Comparison of ENCODE assay signal across 25 cellular contexts in genomic region chr1:116127848-116128540, GRCh38. TPM values are rescaled to one million over a fixed set of nuclear protein-coding genes. Genes with fewer than 3 reads are reported as not detected.
DNase-seq lines count a peak whose midpoint lies in the region; ATAC-seq and TF ChIP-seq lines count a peak whose summit lies in the region.
"Had no signal": no experiment of that assay in that cellular context is flagged by ENCODE, and none has a peak within 500 bp of the region (broad histone marks: within the 10 kb centered on the region; RNA-seq: fewer than 3 reads in every experiment).

No MANE protein-coding gene starts in this region.

- H4K20me1 ChIP-seq in osteoblast (ENCODE audit: insufficient read depth, low read length), result no peaks in the 10 kb centered on the region
- H4K20me1 ChIP-seq: BLaER1 treated with 17β-estradiol and CSF1 and Interleukin-3, amounts not matched to agents 10 nM and 100 nM had no signal

- no peak for DNase-seq in activated CD4-positive, alpha-beta T cell treated with anti-CD3 and anti-CD28 coated beads for 36 hours
- DNase-seq in activated CD4-positive, alpha-beta T cell treated with anti-CD3 and anti-CD28 coated beads, Interleukin-2, amount 50 U/mL, for 48 hours, result no peak
- DNase-seq in Right ventricle myocardium inferior (ENCODE audit: missing footprints) (peak; percentile 25), right cardiac atrium (no peak), osteocyte (ENCODE audit: extremely low spot score, unreplicated experiment) (peak; percentile 53), osteoblast (ENCODE audit: insufficient read length, low spot score, missing footprints) (no peak), ureter (ENCODE audit: low spot score) (no peak)
- DNase-seq: 8988T, GDM1, KBM-7, MM.1S, NCI-H1092, NCI-H1436, NCI-H1930, NCI-H345, NCI-H774, Peyer's patch had no signal

- CTCF ChIA-PET in activated CD4-positive, alpha-beta T cell treated with anti-CD3 and anti-CD28 coated beads for 36 hours (lab: Charles Lee), result interaction anchor here (3.0 kb wide), 1 partner anchor 11 kb away, joined by 17 read pairs; no protein-coding TSS in a partner anchor

- no peaks in the 10 kb centered on the region for H3K79me2 ChIP-seq in osteoblast (ENCODE audit: insufficient read depth, low read length)

- POLR2A ChIA-PET in activated CD4-positive, alpha-beta T cell treated with anti-CD3 and anti-CD28 coated beads for 36 hours (lab: Charles Lee), result no interaction called here

- TF ChIP-seq CTCF in osteocyte (IDR thresholded peaks at IDR 0.05) (no peak), osteoblast (IDR thresholded peaks at IDR 0.05; ENCODE audit: extremely low read depth, low read depth, low read length) (no peak)

- WGBS in right cardiac atrium, result 83% methylated on average over 7 of the region's 7 CpGs

- H3K4me1 Mint-ChIP-seq in activated CD4-positive, alpha-beta T cell treated with anti-CD3 and anti-CD28 coated beads for 36 hours, result peaks cover 39% of the 10 kb centered on the region
- H3K4me1 Mint-ChIP-seq in activated T-helper 17 cell treated with anti-CD3 and anti-CD28 coated beads, Interleukin-2, amount 50 U/mL, for 72 hours, result peaks cover 21% of the 10 kb centered on the region
- peaks cover 5% of the 10 kb centered on the region for H3K4me1 Mint-ChIP-seq in osteocyte (ENCODE audit: unreplicated experiment)
- H3K4me1 Mint-ChIP-seq: GM23338 had no signal

- H3K36me3 Mint-ChIP-seq in activated CD4-positive, alpha-beta T cell treated with anti-CD3 and anti-CD28 coated beads for 36 hours (ENCODE audit: low read depth), result no peaks in the 10 kb centered on the region
- H3K36me3 Mint-ChIP-seq in activated T-helper 17 cell treated with anti-CD3 and anti-CD28 coated beads, Interleukin-2, amount 50 U/mL, for 72 hours (ENCODE audit: low read depth), result no peaks in the 10 kb centered on the region
- no peaks in the 10 kb centered on the region for H3K36me3 Mint-ChIP-seq in osteocyte (ENCODE audit: unreplicated experiment)
- H3K36me3 Mint-ChIP-seq: CD8-positive, alpha-beta memory T cell had no signal

- intact Hi-C loops in activated CD4-positive, alpha-beta T cell treated with anti-CD3 and anti-CD28 coated beads for 36 hours (cut with DNase I, micrococcal nuclease), result loop anchor here (1.0 to 10.0 kb wide), 2 partner anchors 11 to 483 kb away; partner anchors contain the start of gene VANGL1 (in 1 of the 2)
- intact Hi-C loops in Right ventricle myocardium inferior (cut with DNase I) (loop anchor here (10.0 kb wide), 1 partner anchor 313 kb away; no protein-coding TSS in a partner anchor), right cardiac atrium (cut with DNase I) (no loop called here)

- H3K27me3 ChIP-seq in right cardiac atrium (ENCODE audit: control insufficient read depth, insufficient read depth), result no peaks in the 10 kb centered on the region
- H3K27me3 ChIP-seq in osteoblast (ENCODE audit: insufficient read depth, low read length), result peaks cover 29% of the 10 kb centered on the region
- H3K27me3 ChIP-seq: BLaER1 treated with 17β-estradiol and CSF1 and Interleukin-3, amounts not matched to agents 10 nM and 100 nM; Peyer's patch had no signal

- peak; percentile 6 for ATAC-seq in activated CD4-positive, alpha-beta T cell treated with anti-CD3 and anti-CD28 coated beads for 36 hours
- ATAC-seq in Right ventricle myocardium inferior, result no peak
- no peak for ATAC-seq in right cardiac atrium
- peak; percentile 8 for ATAC-seq in activated T-helper 17 cell treated with anti-CD3 and anti-CD28 coated beads, Interleukin-2, amount 50 U/mL, for 72 hours (replicated peaks)
- ATAC-seq: GM23338 had no signal

- H3K4me2 ChIP-seq in osteoblast (ENCODE audit: insufficient read depth, low read length), result no peak overlapping the region
- H3K4me2 ChIP-seq: BLaER1 treated with 17β-estradiol and CSF1 and Interleukin-3, amounts not matched to agents 10 nM and 100 nM; GM23338 had no signal

- no peaks in the 10 kb centered on the region for H3K9me3 Mint-ChIP-seq in activated CD4-positive, alpha-beta T cell treated with anti-CD3 and anti-CD28 coated beads for 36 hours (ENCODE audit: low read depth)
- no peaks in the 10 kb centered on the region for H3K9me3 Mint-ChIP-seq in activated T-helper 17 cell treated with anti-CD3 and anti-CD28 coated beads, Interleukin-2, amount 50 U/mL, for 72 hours
- no peaks in the 10 kb centered on the region for H3K9me3 Mint-ChIP-seq in osteocyte (ENCODE audit: unreplicated experiment)
- H3K9me3 Mint-ChIP-seq: CD8-positive, alpha-beta memory T cell; GM23338 had no signal

- H3K4me1 ChIP-seq in right cardiac atrium (ENCODE audit: control insufficient read depth, insufficient read depth, low read length) (no peaks in the 10 kb centered on the region), osteoblast (ENCODE audit: insufficient read depth, low read length) (peaks cover 6% of the 10 kb centered on the region)
- H3K4me1 ChIP-seq: BLaER1 treated with 17β-estradiol and CSF1 and Interleukin-3, amounts not matched to agents 10 nM and 100 nM had no signal

- H3K27ac Mint-ChIP-seq in activated CD4-positive, alpha-beta T cell treated with anti-CD3 and anti-CD28 coated beads for 36 hours, result no peak overlapping the region
- H3K27ac Mint-ChIP-seq in activated T-helper 17 cell treated with anti-CD3 and anti-CD28 coated beads, Interleukin-2, amount 50 U/mL, for 72 hours, result peak overlapping the region; percentile 78
- no peak overlapping the region for H3K27ac Mint-ChIP-seq in osteocyte (ENCODE audit: unreplicated experiment)
- H3K27ac Mint-ChIP-seq: GM23338 had no signal

- no peaks in the 10 kb centered on the region for H3K36me3 ChIP-seq in osteoblast (ENCODE audit: insufficient read depth, low read length)
- H3K36me3 ChIP-seq: BLaER1 treated with 17β-estradiol and CSF1 and Interleukin-3, amounts not matched to agents 10 nM and 100 nM; HAP-1; Peyer's patch had no signal

- H3K4me3 Mint-ChIP-seq in activated CD4-positive, alpha-beta T cell treated with anti-CD3 and anti-CD28 coated beads for 36 hours, result no peak overlapping the region
- no peak overlapping the region for H3K4me3 Mint-ChIP-seq in activated T-helper 17 cell treated with anti-CD3 and anti-CD28 coated beads, Interleukin-2, amount 50 U/mL, for 72 hours
- no peak overlapping the region for H3K4me3 Mint-ChIP-seq in osteocyte (ENCODE audit: unreplicated experiment)
- H3K4me3 Mint-ChIP-seq: GM23338 had no signal

- no peak overlapping the region for H3K4me3 ChIP-seq in right cardiac atrium (ENCODE audit: low read length)
- no peak overlapping the region for H3K4me3 ChIP-seq in osteoblast (ENCODE audit: insufficient read depth, low read length)
- H3K4me3 ChIP-seq: BLaER1 treated with 17β-estradiol and CSF1 and Interleukin-3, amounts not matched to agents 10 nM and 100 nM; GM23338; HAP-1; Peyer's patch had no signal

- H3K27me3 Mint-ChIP-seq in activated CD4-positive, alpha-beta T cell treated with anti-CD3 and anti-CD28 coated beads for 36 hours, result peaks cover 14% of the 10 kb centered on the region
- H3K27me3 Mint-ChIP-seq in activated T-helper 17 cell treated with anti-CD3 and anti-CD28 coated beads, Interleukin-2, amount 50 U/mL, for 72 hours, result peaks cover 10% of the 10 kb centered on the region
- H3K27me3 Mint-ChIP-seq in osteocyte (ENCODE audit: unreplicated experiment), result peaks cover 60% of the 10 kb centered on the region

- H3K9me3 ChIP-seq in right cardiac atrium (ENCODE audit: control insufficient read depth, low read length) (no peaks in the 10 kb centered on the region), osteoblast (ENCODE audit: low read depth, low read length) (no peaks in the 10 kb centered on the region)
- H3K9me3 ChIP-seq: BLaER1 treated with 17β-estradiol and CSF1 and Interleukin-3, amounts not matched to agents 10 nM and 100 nM; HAP-1; Peyer's patch had no signal

- H2AFZ ChIP-seq in osteoblast (ENCODE audit: low read length), result no peak overlapping the region
- H2AFZ ChIP-seq: GM23338 had no signal

- H3K27ac ChIP-seq in right cardiac atrium (ENCODE audit: low read length) (no peak overlapping the region), osteoblast (ENCODE audit: low read depth, low read length) (no peak overlapping the region)
- H3K27ac ChIP-seq: BLaER1 treated with 17β-estradiol and CSF1 and Interleukin-3, amounts not matched to agents 10 nM and 100 nM; HL-60; Peyer's patch had no signal

RNA-seq across cellular contexts. Expression of gene MAB21L3, which starts 16.8 kb away (rescaled TPM):
- not detected for total RNA-seq in activated CD4-positive, alpha-beta T cell treated with anti-CD3 and anti-CD28 coated beads for 36 hours
- total RNA-seq in Right ventricle myocardium inferior (0.27 TPM), right cardiac atrium (under 1 TPM in 1 of 4 donors, not detected in 3; 0.06 TPM), osteocyte (not detected in 2 replicates), osteoblast (0.29 and 0.36 TPM in 2 replicates), ureter (3.6 TPM)
- not detected for polyA plus RNA-seq in right cardiac atrium
- total RNA-seq in activated T-helper 17 cell treated with anti-CD3 and anti-CD28 coated beads, Interleukin-2, amount 50 U/mL, for 72 hours, result not detected
- total RNA-seq: CD8-positive, alpha-beta memory T cell; GM23338; HT-29; OCI-LY7 had no signal
- polyA plus RNA-seq: CD8-positive, alpha-beta memory T cell; GM23338 had no signal

Comparison
In these comparisons a context has a peak if more than half of its experiments do, and no peak if none do; other contexts are left out.
1. DNase-seq: peak in Right ventricle myocardium inferior (single experiment) and osteocyte (single experiment); none in activated CD4-positive, alpha-beta T cell treated with anti-CD3 and anti-CD28 coated beads for 36 hours (single experiment), activated CD4-positive, alpha-beta T cell treated with anti-CD3 and anti-CD28 coated beads, Interleukin-2, amount 50 U/mL, for 48 hours (0 of 2), right cardiac atrium (0 of 3), osteoblast (single experiment) and ureter (single experiment).
2. intact Hi-C loops: an anchor here in activated CD4-positive, alpha-beta T cell treated with anti-CD3 and anti-CD28 coated beads for 36 hours (1.0 to 10.0 kb wide) and Right ventricle myocardium inferior (10.0 kb wide); none called in right cardiac atrium.
3. ATAC-seq: peak in activated CD4-positive, alpha-beta T cell treated with anti-CD3 and anti-CD28 coated beads for 36 hours (single experiment) and activated T-helper 17 cell treated with anti-CD3 and anti-CD28 coated beads, Interleukin-2, amount 50 U/mL, for 72 hours (single experiment); none in Right ventricle myocardium inferior (single experiment) and right cardiac atrium (0 of 2).